ENCODE assay signal across 8 cellular contexts in the genomic region with DNA sequence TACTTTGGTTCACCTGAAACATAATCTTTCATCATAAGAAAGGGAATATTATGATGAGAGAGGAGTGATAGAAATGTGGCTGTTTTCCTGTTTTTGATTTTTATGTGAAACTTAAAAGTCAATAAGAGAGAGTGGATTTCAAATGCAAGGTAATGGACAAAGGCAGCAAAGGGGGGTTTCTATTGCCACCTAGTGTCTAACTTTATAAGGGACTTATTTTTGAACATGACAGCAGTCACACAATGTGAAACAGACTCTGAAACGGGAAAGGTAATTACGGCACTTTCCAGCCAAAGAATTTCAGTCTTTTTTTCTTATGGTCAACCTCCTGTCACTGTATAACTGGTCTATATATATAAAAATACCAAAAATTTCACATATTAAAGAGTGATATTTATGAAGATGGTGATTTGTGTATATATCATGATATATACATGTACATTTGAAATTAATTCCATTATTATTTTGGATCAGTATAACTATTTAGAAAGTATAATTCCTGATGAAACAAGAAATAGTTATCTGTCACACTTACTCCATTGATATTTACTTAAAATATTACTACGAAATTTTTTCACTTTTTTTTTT.
DNase-seq lines count a peak whose midpoint lies in the region; FAIRE-seq and TF ChIP-seq lines count a peak whose summit lies in the region.

No MANE protein-coding gene starts in this region.

- no peaks in the 10 kb centered on the region for H3K4me1 ChIP-seq in HAP-1

- in situ Hi-C loops in HAP-1 (cut with MboI; ENCODE audit: low sequenced_read_pairs) = no loop called here

- FAIRE-seq in GM12892 (lab: Jason Lieb, UNC) = no peak

- H3K4me3 ChIP-seq in HAP-1 (no peak overlapping the region), fibroblast of the aortic adventitia (ENCODE audit: low read depth, low read length) (no peak overlapping the region)

- no peaks in the 10 kb centered on the region for H3K9me3 ChIP-seq in HAP-1

- no peaks in the 10 kb centered on the region for H3K36me3 ChIP-seq in HAP-1 (replicated peaks)

- peaks cover 9% of the 10 kb centered on the region for H3K27me3 ChIP-seq in HAP-1 (ENCODE audit: low read depth)

- TF ChIP-seq POLR2A in GM12892 (IDR thresholded peaks at IDR 0.05; ENCODE audit: low read depth, low read length) = no peak

- peak; percentile 72 for TF ChIP-seq CTCF in fibroblast of the aortic adventitia (IDR thresholded peaks at IDR 0.05; ENCODE audit: insufficient read depth, low read length)

- DNase-seq in NCI-H82 (lab: John Stamatoyannopoulos, UW) = peak; percentile 51
- DNase-seq in NCI-H82 treated with DMSO at 0.1 percent for 48 hours (lab: John Stamatoyannopoulos, UW; ENCODE audit: unreplicated experiment) = no peak
- DNase-seq in HAP-1 (ENCODE audit: low spot score in 2 of 2) = peak; percentile 10 to 59
- DNase-seq in Kasumi-1 (lab: John Stamatoyannopoulos, UW) = peak; percentile 75 to 81
- peak; percentile 20 to 27 for DNase-seq in SHP77 (lab: John Stamatoyannopoulos, UW)
- DNase-seq in fibroblast of the aortic adventitia (ENCODE audit: low read depth) = peak; percentile 81
- DNase-seq in putamen (ENCODE audit: low spot score) = peak; percentile 3
- no peak for DNase-seq in GM12892 (ENCODE audit: insufficient read length)

Comparison
In these comparisons a context has a peak if more than half of its experiments do, and no peak if none do; other contexts are left out.
1. DNase-seq: peak in NCI-H82 (single experiment), HAP-1 (2 of 2), Kasumi-1 (2 of 2), SHP77 (2 of 2), fibroblast of the aortic adventitia (single experiment) and putamen (single experiment); none in NCI-H82 treated with DMSO at 0.1 percent for 48 hours (single experiment) and GM12892 (single experiment).